19 cellular contexts compared by ENCODE assay signal in the genomic region with DNA sequence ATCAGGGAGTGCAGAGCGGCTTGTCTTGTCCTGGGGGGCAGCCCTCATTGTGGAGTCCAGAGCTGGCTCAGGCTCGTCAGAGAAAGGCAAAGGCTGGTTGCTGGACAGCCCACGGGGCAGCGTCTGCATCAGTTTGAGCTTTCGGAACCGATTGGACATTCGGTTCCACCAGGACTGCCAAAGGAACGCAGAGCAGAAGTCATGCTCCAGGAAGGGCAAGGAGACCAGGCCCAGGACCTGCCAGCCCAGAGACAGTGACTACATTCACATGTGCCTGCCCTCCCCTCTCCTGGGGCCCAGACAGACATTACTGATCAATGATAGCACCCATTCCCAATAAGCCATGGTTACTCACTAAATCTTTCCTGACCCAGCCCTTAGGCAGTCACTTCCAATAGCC.
"Had no signal": no experiment of that assay in that cellular context is flagged by ENCODE, and none has a peak within 500 bp of the region (broad histone marks: within the 10 kb centered on the region; RNA-seq: fewer than 3 reads in every experiment).

No MANE protein-coding gene starts in this region.

- H3K4me3 ChIP-seq: cardiac muscle cell, left lung, SK-N-MC, spleen, thoracic aorta, upper lobe of left lung had no signal

- ATAC-seq: activated CD4-positive, CD25-positive, alpha-beta regulatory T cell treated with anti-CD3 and anti-CD28 coated beads, Interleukin-2, amount 50 U/mL, for 24 hours; T-helper 17 cell had no signal

- H3K9me3 ChIP-seq: left lung, spleen, thoracic aorta, upper lobe of left lung had no signal

- H3K27ac Mint-ChIP-seq: activated CD4-positive, alpha-beta memory T cell treated with anti-CD3 and anti-CD28 coated beads, Interleukin-2, amount 10 ng/mL, durations not matched to agents 7 days and 5 days; activated CD4-positive, alpha-beta T cell treated with anti-CD3 and anti-CD28 coated beads, Interleukin-2, amount 10 ng/mL, durations not matched to agents 24 days and 14 days; activated naive CD8-positive, alpha-beta T cell; natural killer cell treated with Interleukin-12 subunit alpha and Interleukin-12 subunit beta and Interleukin-15 and Interleukin-18, amount 100 ng/mL, for 72 hours; T-helper 17 cell had no signal

- H3K4me1 ChIP-seq: spleen had no signal

- H3K27me3 Mint-ChIP-seq: activated CD4-positive, alpha-beta memory T cell treated with anti-CD3 and anti-CD28 coated beads, Interleukin-2, amount 10 ng/mL, durations not matched to agents 7 days and 5 days; activated CD4-positive, alpha-beta T cell treated with anti-CD3 and anti-CD28 coated beads, Interleukin-2, amount 10 ng/mL, durations not matched to agents 24 days and 14 days; activated naive CD8-positive, alpha-beta T cell; natural killer cell treated with Interleukin-12 subunit alpha and Interleukin-12 subunit beta and Interleukin-15 and Interleukin-18, amount 100 ng/mL, for 72 hours; T-helper 17 cell had no signal

- H3K4me1 Mint-ChIP-seq: activated CD4-positive, alpha-beta memory T cell treated with anti-CD3 and anti-CD28 coated beads, Interleukin-2, amount 10 ng/mL, durations not matched to agents 7 days and 5 days; activated CD4-positive, alpha-beta T cell treated with anti-CD3 and anti-CD28 coated beads, Interleukin-2, amount 10 ng/mL, durations not matched to agents 24 days and 14 days had no signal

- H3K4me3 Mint-ChIP-seq: activated CD4-positive, alpha-beta memory T cell treated with anti-CD3 and anti-CD28 coated beads, Interleukin-2, amount 10 ng/mL, durations not matched to agents 7 days and 5 days; activated CD4-positive, alpha-beta T cell treated with anti-CD3 and anti-CD28 coated beads, Interleukin-2, amount 10 ng/mL, durations not matched to agents 24 days and 14 days; activated naive CD8-positive, alpha-beta T cell; natural killer cell treated with Interleukin-12 subunit alpha and Interleukin-12 subunit beta and Interleukin-15 and Interleukin-18, amount 100 ng/mL, for 72 hours; T-helper 17 cell had no signal

- H3K36me3 Mint-ChIP-seq: natural killer cell treated with Interleukin-12 subunit alpha and Interleukin-12 subunit beta and Interleukin-15 and Interleukin-18, amount 100 ng/mL, for 72 hours had no signal

- DNase-seq: activated CD4-positive, alpha-beta memory T cell treated with anti-CD3 and anti-CD28 coated beads, Interleukin-2, amount 10 ng/mL, durations not matched to agents 7 days and 5 days; activated CD4-positive, alpha-beta T cell treated with anti-CD3 and anti-CD28 coated beads, Interleukin-2, amount 10 ng/mL, durations not matched to agents 24 days and 14 days; activated naive CD4-positive, alpha-beta T cell; activated T-cell treated with anti-CD3 and anti-CD28 coated beads, Interleukin-2, amount 50 U/mL, for 1 hour; foreskin fibroblast; left lung; nucleus accumbens; spleen; stimulated activated CD4-positive, alpha-beta T cell treated with anti-CD3 and anti-CD28 coated beads, Interleukin-4, amount 100 ng/mL, for 1 hour; stimulated activated naive CD4-positive, alpha-beta T cell treated with Interleukin-2 at 50 U/mL for 16 hours; SW 1271; T-helper 17 cell had no signal

- H3K9me3 Mint-ChIP-seq: activated CD4-positive, alpha-beta memory T cell treated with anti-CD3 and anti-CD28 coated beads, Interleukin-2, amount 10 ng/mL, durations not matched to agents 7 days and 5 days; activated CD4-positive, alpha-beta T cell treated with anti-CD3 and anti-CD28 coated beads, Interleukin-2, amount 10 ng/mL, durations not matched to agents 24 days and 14 days; natural killer cell treated with Interleukin-12 subunit alpha and Interleukin-12 subunit beta and Interleukin-15 and Interleukin-18, amount 100 ng/mL, for 72 hours had no signal

- H3K27me3 ChIP-seq: cardiac muscle cell, left lung, spleen, upper lobe of left lung had no signal

- H3K27ac ChIP-seq: cardiac muscle cell, SK-N-MC, spleen, thoracic aorta had no signal
